Comparison of ENCODE assay signal across 27 cellular contexts in the genomic region with DNA sequence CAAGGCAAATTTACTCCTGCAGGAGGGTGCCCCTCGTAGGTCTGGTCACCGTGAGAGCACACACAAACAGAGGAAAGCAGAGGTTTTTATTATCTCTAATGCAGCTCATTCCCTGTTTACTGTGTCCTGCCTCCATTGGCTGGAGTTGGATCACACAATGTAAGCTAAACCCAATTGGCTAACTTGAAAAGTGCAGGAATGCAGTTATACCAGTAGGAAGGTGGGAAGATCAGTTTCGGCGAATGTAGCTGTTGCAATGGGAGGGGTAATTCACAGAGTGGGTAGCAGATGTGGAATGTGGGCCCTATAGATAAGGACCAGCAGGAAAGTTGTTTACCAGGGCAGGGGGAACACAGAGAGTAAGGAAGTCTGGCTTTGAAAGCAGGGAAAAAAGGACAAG. TPM values are rescaled to one million over a fixed set of nuclear protein-coding genes. Genes with fewer than 3 reads are reported as not detected.
"Had no signal": no experiment of that assay in that cellular context is flagged by ENCODE, and none has a peak within 500 bp of the region (broad histone marks: within the 10 kb centered on the region; RNA-seq: fewer than 3 reads in every experiment).

No MANE protein-coding gene starts in this region.

- H3K4me3 ChIP-seq: K562, SJSA1, SK-N-MC had no signal

- H3K4me3 Mint-ChIP-seq: IgD-negative memory B cell had no signal

- H3K9ac ChIP-seq: KMS-11 had no signal

- H3K27ac ChIP-seq: HL-60, KMS-11, SJSA1, SK-N-MC had no signal

- H3K27ac Mint-ChIP-seq: IgD-negative memory B cell had no signal

- H3K4me1 ChIP-seq: SJSA1 had no signal

- H3K36me3 ChIP-seq: SJSA1 had no signal

- H3K27me3 ChIP-seq: SJSA1 had no signal

- DNase-seq: Kasumi-1, MM.1S, MV-4-11, NCI-H1048, NCI-H1105, NCI-H1417, NCI-H146, NCI-H1694 treated with DMSO at 0.1 percent for 48 hours, NCI-H1930, NCI-H2081, NCI-H2107, NCI-H226, NCI-H446, NCI-H510A, NCI-H524 treated with DMSO at 0.1 percent for 48 hours, NCI-H69, NCI-H774, Right ventricle myocardium superior, RPMI8226, SIG-M5 had no signal

- H3K36me3 Mint-ChIP-seq: IgD-negative memory B cell had no signal

- H3K4me2 ChIP-seq: KMS-11 had no signal

- H3K27me3 Mint-ChIP-seq: IgD-negative memory B cell had no signal

RNA-seq across cellular contexts. Expression of a gene that starts 42.5 kb away (rescaled TPM):
- total RNA-seq: K562, M059J, Right ventricle myocardium superior, SJSA1 had no signal
- polyA plus RNA-seq: IgD-negative memory B cell had no signal
